21 cellular contexts compared by ENCODE assay signal in genomic region chr5:7537573-7537972, GRCh38.
"Had no signal": no experiment of that assay in that cellular context is flagged by ENCODE, and none has a peak within 500 bp of the region (broad histone marks: within the 10 kb centered on the region; RNA-seq: fewer than 3 reads in every experiment).

No MANE protein-coding gene starts in this region.

- H3K9me3 ChIP-seq: MG63, SJSA1 had no signal

- ATAC-seq: HepG2 had no signal

- H3K4me1 ChIP-seq: SJSA1 had no signal

- H3K27me3 ChIP-seq: MG63, SJSA1 had no signal

- H3K27ac ChIP-seq: SJSA1, SK-N-MC had no signal

- H3K4me3 ChIP-seq: MG63, SJSA1, SK-N-MC had no signal

- DNase-seq: IMR-90, Karpas-422, KG1, MG63, NCI-H1092 treated with DMSO at 0.1 percent for 48 hours, NCI-H1436, NCI-H187, NCI-H2029, NCI-H2081 treated with DMSO at 0.1 percent for 48 hours, NCI-H2171, NCI-H226, NCI-H446, NCI-H510A, NCI-H69, NCI-H774, Right ventricle myocardium superior, RPMI8226, SIG-M5 had no signal

- H3K36me3 ChIP-seq: MG63, SJSA1 had no signal
